ENCODE assay signal across 1 cellular context in the genomic region with DNA sequence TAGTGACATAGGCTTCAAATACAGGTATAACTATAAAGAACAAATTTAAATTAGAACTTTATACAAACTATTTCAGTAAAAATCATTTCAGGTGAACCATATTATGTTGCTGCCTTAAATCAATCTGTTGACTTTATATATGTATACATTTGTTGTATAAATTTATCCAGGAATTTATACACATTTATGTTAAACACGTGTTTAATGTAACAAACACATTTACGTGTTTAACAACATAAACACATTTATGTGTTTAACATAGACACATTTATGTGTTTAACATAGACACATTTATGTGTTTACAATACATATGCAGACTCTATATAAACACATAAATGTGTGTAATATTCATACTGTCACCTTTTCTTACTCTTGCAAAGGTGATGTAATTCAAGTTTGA.
TF ChIP-seq lines count a peak whose summit lies in the region.

No MANE protein-coding gene starts in this region.

TF ChIP-seq in K562, 482 proteins besides CTCF, POLR2A, EP300 and RAD21 (continued from another document and continues in another):
- TF ChIP-seq, protein P1, sequence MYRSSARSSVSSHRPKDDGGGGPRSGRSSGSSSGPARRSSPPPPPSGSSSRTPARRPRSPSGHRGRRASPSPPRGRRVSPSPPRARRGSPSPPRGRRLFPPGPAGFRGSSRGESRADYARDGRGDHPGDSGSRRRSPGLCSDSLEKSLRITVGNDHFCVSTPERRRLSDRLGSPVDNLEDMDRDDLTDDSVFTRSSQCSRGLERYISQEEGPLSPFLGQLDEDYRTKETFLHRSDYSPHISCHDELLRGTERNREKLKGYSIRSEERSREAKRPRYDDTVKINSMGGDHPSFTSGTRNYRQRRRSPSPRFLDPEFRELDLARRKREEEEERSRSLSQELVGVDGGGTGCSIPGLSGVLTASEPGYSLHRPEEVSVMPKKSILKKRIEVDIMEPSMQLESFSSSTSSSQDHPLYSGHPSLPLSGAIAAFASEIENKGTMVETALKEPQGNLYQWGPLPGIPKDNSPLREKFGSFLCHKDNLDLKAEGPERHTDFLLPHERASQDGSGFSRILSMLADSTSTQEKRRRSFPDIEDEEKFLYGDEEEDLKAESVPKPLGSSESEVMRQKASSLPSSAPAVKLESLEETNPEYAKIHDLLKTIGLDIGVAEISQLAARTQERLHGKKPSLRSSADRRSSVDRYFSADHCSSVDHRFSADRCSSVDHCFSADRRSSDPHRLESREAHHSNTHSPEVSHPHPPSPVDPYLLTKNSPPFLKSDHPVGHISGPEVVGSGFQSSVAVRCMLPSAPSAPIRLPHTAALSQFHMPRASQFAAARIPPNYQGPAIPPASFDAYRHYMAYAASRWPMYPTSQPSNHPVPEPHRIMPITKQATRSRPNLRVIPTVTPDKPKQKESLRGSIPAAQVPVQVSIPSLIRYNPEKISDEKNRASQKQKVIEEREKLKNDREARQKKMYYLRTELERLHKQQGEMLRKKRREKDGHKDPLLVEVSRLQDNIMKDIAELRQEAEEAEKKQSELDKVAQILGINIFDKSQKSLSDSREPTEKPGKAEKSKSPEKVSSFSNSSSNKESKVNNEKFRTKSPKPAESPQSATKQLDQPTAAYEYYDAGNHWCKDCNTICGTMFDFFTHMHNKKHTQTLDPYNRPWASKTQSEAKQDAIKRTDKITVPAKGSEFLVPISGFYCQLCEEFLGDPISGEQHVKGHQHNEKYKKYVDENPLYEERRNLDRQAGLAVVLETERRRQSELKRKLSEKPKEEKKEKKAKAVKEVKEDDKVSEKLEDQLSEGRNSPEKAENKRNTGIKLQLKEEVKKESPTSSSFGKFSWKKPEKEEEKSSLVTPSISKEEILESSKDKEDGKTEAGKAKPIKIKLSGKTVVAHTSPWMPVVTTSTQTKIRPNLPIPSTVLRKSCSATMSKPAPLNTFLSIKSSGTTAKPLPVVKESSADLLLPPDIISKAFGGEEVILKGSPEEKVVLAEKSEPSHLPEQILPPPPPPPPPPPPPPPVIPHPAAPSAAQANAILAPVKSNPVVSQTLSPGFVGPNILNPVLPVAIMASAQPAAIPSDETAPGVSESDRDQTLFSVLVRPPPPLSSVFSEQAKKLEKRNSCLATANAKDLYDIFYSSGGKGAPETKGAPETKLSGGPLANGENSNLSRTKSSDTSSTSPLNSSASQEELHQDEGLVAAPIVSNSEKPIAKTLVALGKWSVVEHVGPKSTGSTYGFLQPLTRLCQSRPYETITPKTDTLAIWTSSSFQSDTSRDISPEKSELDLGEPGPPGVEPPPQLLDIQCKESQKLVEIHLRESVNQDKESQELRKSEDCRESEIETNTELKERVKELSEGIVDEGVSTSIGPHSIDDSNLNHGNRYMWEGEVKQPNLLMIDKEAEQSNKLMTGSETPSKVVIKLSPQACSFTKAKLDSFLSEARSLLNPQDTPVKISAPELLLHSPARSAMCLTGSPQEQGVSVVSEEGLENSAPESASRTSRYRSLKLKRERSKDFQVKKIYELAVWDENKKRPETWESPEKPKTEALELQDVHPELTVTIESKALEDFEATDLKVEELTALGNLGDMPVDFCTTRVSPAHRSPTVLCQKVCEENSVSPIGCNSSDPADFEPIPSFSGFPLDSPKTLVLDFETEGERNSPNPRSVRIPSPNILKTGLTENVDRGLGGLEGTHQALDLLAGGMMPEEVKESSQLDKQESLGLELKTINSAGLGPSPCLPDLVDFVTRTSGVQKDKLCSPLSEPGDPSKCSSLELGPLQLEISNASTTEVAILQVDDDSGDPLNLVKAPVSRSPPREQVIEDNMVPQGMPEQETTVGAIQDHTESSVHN (IDR thresholded peaks at IDR 0.05; ENCODE audit: borderline replicate concordance in 1 of 2, low read depth in 1 of 2): no peak
- TF ChIP-seq E2F3 (CRISPR knock-in tag; IDR thresholded peaks at IDR 0.05) (no peak), TSC22D4 (tag; IDR thresholded peaks at IDR 0.05) (no peak), LCOR (CRISPR knock-in tag; IDR thresholded peaks at IDR 0.05) (no peak), EP400 (IDR thresholded peaks at IDR 0.05) (no peak), PHF21A (IDR thresholded peaks at IDR 0.05; ENCODE audit: borderline replicate concordance, low read depth) (no peak), TCF3 (CRISPR knock-in tag; IDR thresholded peaks at IDR 0.05) (no peak), SLC30A9 (CRISPR knock-in tag; IDR thresholded peaks at IDR 0.05) (peak; percentile 94), RBM22 (IDR thresholded peaks at IDR 0.05; ENCODE audit: low read depth, low read length, poor library complexity, severe bottlenecking) (no peak), SMARCE1 (IDR thresholded peaks at IDR 0.05) (no peak), SRSF3 (IDR thresholded peaks at IDR 0.05; ENCODE audit: insufficient read depth, low read length) (no peak), CHD2 (IDR thresholded peaks at IDR 0.05; ENCODE audit: low read depth, low read length) (no peak), XRCC3 (IDR thresholded peaks at IDR 0.05) (no peak), MXI1 (IDR thresholded peaks at IDR 0.05; ENCODE audit: low read depth, low read length) (no peak), GABPB2 (CRISPR knock-in tag; conservative IDR thresholded peaks at IDR 0.05) (peak; percentile 95), ARID2 (IDR thresholded peaks at IDR 0.05) (no peak), POLR2G (IDR thresholded peaks at IDR 0.05; ENCODE audit: low read depth, low read length) (no peak), ZNF764 (CRISPR knock-in tag; IDR thresholded peaks at IDR 0.05; ENCODE audit: low read depth) (no peak), ZNF175 (CRISPR knock-in tag; IDR thresholded peaks at IDR 0.05; ENCODE audit: low read depth) (no peak), BCL6 (CRISPR knock-in tag; IDR thresholded peaks at IDR 0.05) (peak; percentile 77), NFXL1 (CRISPR knock-in tag; IDR thresholded peaks at IDR 0.05) (no peak), HCFC1 (IDR thresholded peaks at IDR 0.05; ENCODE audit: low read depth, low read length) (no peak)
- TF ChIP-seq, protein P2, sequence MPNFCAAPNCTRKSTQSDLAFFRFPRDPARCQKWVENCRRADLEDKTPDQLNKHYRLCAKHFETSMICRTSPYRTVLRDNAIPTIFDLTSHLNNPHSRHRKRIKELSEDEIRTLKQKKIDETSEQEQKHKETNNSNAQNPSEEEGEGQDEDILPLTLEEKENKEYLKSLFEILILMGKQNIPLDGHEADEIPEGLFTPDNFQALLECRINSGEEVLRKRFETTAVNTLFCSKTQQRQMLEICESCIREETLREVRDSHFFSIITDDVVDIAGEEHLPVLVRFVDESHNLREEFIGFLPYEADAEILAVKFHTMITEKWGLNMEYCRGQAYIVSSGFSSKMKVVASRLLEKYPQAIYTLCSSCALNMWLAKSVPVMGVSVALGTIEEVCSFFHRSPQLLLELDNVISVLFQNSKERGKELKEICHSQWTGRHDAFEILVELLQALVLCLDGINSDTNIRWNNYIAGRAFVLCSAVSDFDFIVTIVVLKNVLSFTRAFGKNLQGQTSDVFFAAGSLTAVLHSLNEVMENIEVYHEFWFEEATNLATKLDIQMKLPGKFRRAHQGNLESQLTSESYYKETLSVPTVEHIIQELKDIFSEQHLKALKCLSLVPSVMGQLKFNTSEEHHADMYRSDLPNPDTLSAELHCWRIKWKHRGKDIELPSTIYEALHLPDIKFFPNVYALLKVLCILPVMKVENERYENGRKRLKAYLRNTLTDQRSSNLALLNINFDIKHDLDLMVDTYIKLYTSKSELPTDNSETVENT (CRISPR knock-in tag; IDR thresholded peaks at IDR 0.05): peak; percentile 49; the same call in 1 of the 2 replicates
- TF ChIP-seq, protein P3, sequence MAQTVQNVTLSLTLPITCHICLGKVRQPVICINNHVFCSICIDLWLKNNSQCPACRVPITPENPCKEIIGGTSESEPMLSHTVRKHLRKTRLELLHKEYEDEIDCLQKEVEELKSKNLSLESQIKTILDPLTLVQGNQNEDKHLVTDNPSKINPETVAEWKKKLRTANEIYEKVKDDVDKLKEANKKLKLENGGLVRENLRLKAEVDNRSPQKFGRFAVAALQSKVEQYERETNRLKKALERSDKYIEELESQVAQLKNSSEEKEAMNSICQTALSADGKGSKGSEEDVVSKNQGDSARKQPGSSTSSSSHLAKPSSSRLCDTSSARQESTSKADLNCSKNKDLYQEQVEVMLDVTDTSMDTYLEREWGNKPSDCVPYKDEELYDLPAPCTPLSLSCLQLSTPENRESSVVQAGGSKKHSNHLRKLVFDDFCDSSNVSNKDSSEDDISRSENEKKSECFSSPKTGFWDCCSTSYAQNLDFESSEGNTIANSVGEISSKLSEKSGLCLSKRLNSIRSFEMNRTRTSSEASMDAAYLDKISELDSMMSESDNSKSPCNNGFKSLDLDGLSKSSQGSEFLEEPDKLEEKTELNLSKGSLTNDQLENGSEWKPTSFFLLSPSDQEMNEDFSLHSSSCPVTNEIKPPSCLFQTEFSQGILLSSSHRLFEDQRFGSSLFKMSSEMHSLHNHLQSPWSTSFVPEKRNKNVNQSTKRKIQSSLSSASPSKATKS (CRISPR knock-in tag; IDR thresholded peaks at IDR 0.05): peak; percentile 80; the same call in 1 of the 2 replicates
- TF ChIP-seq, protein P4, sequence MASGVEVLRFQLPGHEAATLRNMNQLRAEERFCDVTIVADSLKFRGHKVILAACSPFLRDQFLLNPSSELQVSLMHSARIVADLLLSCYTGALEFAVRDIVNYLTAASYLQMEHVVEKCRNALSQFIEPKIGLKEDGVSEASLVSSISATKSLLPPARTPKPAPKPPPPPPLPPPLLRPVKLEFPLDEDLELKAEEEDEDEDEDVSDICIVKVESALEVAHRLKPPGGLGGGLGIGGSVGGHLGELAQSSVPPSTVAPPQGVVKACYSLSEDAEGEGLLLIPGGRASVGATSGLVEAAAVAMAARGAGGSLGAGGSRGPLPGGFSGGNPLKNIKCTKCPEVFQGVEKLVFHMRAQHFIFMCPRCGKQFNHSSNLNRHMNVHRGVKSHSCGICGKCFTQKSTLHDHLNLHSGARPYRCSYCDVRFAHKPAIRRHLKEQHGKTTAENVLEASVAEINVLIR (CRISPR knock-in tag; IDR thresholded peaks at IDR 0.05): no peak
- TF ChIP-seq, protein P5, sequence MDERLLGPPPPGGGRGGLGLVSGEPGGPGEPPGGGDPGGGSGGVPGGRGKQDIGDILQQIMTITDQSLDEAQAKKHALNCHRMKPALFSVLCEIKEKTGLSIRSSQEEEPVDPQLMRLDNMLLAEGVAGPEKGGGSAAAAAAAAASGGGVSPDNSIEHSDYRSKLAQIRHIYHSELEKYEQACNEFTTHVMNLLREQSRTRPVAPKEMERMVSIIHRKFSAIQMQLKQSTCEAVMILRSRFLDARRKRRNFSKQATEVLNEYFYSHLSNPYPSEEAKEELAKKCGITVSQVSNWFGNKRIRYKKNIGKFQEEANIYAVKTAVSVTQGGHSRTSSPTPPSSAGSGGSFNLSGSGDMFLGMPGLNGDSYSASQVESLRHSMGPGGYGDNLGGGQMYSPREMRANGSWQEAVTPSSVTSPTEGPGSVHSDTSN (CRISPR knock-in tag; IDR thresholded peaks at IDR 0.05; ENCODE audit: low read depth): no peak
- TF ChIP-seq, protein P5 (tag; conservative IDR thresholded peaks at IDR 0.05; ENCODE audit: low read depth): no peak
- TF ChIP-seq, protein P6, sequence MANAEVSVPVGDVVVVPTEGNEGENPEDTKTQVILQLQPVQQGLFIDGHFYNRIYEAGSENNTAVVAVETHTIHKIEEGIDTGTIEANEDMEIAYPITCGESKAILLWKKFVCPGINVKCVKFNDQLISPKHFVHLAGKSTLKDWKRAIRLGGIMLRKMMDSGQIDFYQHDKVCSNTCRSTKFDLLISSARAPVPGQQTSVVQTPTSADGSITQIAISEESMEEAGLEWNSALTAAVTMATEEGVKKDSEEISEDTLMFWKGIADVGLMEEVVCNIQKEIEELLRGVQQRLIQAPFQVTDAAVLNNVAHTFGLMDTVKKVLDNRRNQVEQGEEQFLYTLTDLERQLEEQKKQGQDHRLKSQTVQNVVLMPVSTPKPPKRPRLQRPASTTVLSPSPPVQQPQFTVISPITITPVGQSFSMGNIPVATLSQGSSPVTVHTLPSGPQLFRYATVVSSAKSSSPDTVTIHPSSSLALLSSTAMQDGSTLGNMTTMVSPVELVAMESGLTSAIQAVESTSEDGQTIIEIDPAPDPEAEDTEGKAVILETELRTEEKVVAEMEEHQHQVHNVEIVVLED (CRISPR knock-in tag; IDR thresholded peaks at IDR 0.05): peak; percentile 58
- TF ChIP-seq, protein P7, sequence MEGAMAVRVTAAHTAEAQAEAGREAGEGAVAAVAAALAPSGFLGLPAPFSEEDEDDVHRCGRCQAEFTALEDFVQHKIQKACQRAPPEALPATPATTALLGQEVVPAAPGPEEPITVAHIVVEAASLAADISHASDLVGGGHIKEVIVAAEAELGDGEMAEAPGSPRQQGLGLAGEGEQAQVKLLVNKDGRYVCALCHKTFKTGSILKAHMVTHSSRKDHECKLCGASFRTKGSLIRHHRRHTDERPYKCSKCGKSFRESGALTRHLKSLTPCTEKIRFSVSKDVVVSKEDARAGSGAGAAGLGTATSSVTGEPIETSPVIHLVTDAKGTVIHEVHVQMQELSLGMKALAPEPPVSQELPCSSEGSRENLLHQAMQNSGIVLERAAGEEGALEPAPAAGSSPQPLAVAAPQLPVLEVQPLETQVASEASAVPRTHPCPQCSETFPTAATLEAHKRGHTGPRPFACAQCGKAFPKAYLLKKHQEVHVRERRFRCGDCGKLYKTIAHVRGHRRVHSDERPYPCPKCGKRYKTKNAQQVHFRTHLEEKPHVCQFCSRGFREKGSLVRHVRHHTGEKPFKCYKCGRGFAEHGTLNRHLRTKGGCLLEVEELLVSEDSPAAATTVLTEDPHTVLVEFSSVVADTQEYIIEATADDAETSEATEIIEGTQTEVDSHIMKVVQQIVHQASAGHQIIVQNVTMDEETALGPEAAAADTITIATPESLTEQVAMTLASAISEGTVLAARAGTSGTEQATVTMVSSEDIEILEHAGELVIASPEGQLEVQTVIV (CRISPR knock-in tag; IDR thresholded peaks at IDR 0.05; ENCODE audit: borderline replicate concordance): peak; percentile 75; the same call in 1 of the 2 replicates
- TF ChIP-seq, protein P8, sequence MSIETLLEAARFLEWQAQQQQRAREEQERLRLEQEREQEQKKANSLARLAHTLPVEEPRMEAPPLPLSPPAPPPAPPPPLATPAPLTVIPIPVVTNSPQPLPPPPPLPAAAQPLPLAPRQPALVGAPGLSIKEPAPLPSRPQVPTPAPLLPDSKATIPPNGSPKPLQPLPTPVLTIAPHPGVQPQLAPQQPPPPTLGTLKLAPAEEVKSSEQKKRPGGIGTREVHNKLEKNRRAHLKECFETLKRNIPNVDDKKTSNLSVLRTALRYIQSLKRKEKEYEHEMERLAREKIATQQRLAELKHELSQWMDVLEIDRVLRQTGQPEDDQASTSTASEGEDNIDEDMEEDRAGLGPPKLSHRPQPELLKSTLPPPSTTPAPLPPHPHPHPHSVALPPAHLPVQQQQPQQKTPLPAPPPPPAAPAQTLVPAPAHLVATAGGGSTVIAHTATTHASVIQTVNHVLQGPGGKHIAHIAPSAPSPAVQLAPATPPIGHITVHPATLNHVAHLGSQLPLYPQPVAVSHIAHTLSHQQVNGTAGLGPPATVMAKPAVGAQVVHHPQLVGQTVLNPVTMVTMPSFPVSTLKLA (conservative IDR thresholded peaks at IDR 0.05): no peak
